14 cellular contexts compared by ENCODE assay signal in the genomic region with DNA sequence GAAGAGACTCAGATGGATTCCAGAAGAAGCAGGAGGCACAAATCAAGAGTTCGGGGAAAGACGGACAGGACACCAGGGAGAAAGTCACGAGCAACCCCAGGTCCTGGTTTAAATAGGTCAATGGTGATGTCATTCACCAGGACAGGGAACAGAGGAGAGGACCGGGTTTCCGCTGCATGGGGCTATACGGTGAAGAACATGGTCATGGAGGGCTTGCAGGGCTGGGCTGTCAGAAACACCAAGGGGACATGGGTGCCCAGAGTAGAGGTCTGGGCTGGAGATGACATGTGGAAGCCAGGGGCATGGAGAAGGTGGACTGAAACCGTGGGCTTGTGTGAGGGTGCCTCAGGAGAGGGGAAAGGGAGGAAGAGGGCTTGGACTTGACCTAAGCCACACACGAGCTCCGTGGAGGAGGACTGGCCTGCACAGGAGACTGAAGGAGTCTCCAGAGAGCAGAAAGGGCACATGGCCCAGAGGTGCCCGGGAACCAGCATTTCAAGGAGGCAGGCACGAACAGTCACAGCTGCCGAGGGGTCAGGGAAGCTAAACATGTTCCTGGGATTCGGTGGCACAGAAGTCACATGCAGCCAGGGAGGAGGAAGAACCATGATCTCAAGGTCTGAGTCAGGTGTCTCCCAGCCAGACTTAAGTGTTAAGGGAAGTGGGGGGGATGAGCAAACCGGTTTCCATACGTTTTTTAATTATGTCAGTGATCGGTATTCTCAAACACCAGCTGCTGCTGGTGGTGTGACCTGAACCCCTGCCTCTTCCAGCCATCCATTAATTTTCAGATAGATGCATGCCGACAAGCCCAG. TPM values are rescaled to one million over a fixed set of nuclear protein-coding genes. Genes with fewer than 3 reads are reported as not detected.
DNase-seq lines count a peak whose midpoint lies in the region; ATAC-seq and TF ChIP-seq lines count a peak whose summit lies in the region.
"Had no signal": no experiment of that assay in that cellular context is flagged by ENCODE, and none has a peak within 500 bp of the region (broad histone marks: within the 10 kb centered on the region; RNA-seq: fewer than 3 reads in every experiment).

No MANE protein-coding gene starts in this region.

- CTCF ChIA-PET in mammary epithelial cell (lab: Charles Lee; ENCODE audit: low non-redundant PET): no interaction called here

- H3K9me3 ChIP-seq in mammary epithelial cell (replicated peaks; ENCODE audit: insufficient read depth, low read length) (no peaks in the 10 kb centered on the region), suprapubic skin (no peaks in the 10 kb centered on the region)
- H3K9me3 ChIP-seq: mucosa of descending colon had no signal

- no peak for TF ChIP-seq POLR2A in suprapubic skin (IDR thresholded peaks at IDR 0.05)

- DNase-seq in activated T-cell treated with anti-CD3 and anti-CD28 coated beads, Interleukin-2, amount 50 U/mL, for 24 hours: no peak
- no peak for DNase-seq in activated T-cell treated with anti-CD3 and anti-CD28 coated beads, Interleukin-2, amount 50 U/mL, for 48 hours
- peak; percentile 6 for DNase-seq in mammary epithelial cell
- no peak for DNase-seq in left colon
- no peak for DNase-seq in suprapubic skin (ENCODE audit: low spot score in 2 of 2)
- DNase-seq in HT-29 (ENCODE audit: low spot score): no peak
- DNase-seq in occipital lobe (lab: John Stamatoyannopoulos, UW): no peak
- DNase-seq: activated CD4-positive, alpha-beta T cell treated with anti-CD3 and anti-CD28 coated beads, Interleukin-2, amount 10 ng/mL, durations not matched to agents 24 days and 14 days; activated naive CD4-positive, alpha-beta T cell treated with Interleukin-2 at 50 U/mL for 16 hours; H9; mucosa of descending colon; NCI-H2081 had no signal

- no peak overlapping the region for H2AFZ ChIP-seq in mammary epithelial cell (ENCODE audit: low read depth, low read length)
- H2AFZ ChIP-seq: hepatocyte had no signal

- no peak overlapping the region for H3K27ac ChIP-seq in mammary epithelial cell (ENCODE audit: insufficient read depth, low read depth, low read length)
- H3K27ac ChIP-seq in suprapubic skin: peak overlapping the region; percentile 7
- H3K27ac ChIP-seq: hepatocyte had no signal

- no peak overlapping the region for H3K4me3 Mint-ChIP-seq in activated T-cell treated with anti-CD3 and anti-CD28 coated beads, Interleukin-2, amount 50 U/mL, for 24 hours
- H3K4me3 Mint-ChIP-seq: activated CD4-positive, alpha-beta T cell treated with anti-CD3 and anti-CD28 coated beads, Interleukin-2, amount 10 ng/mL, durations not matched to agents 24 days and 14 days; H9 had no signal

- H4K20me1 ChIP-seq in mammary epithelial cell (ENCODE audit: insufficient read depth, low read length): no peaks in the 10 kb centered on the region

- peaks cover 4% of the 10 kb centered on the region for H3K27me3 Mint-ChIP-seq in activated T-cell treated with anti-CD3 and anti-CD28 coated beads, Interleukin-2, amount 50 U/mL, for 24 hours

- ATAC-seq in left colon: peak; percentile 7
- no peak for ATAC-seq in HG03354 (IDR thresholded peaks at IDR 0.05; ENCODE audit: poor library complexity, severe bottlenecking, unreplicated experiment)
- ATAC-seq: mucosa of descending colon had no signal

- peak overlapping the region; percentile 9 for H3K27ac Mint-ChIP-seq in activated T-cell treated with anti-CD3 and anti-CD28 coated beads, Interleukin-2, amount 50 U/mL, for 24 hours
- H3K27ac Mint-ChIP-seq: activated CD4-positive, alpha-beta T cell treated with anti-CD3 and anti-CD28 coated beads, Interleukin-2, amount 10 ng/mL, durations not matched to agents 24 days and 14 days had no signal

- TF ChIP-seq CTCF in mammary epithelial cell (conservative IDR thresholded peaks at IDR 0.05 in 1 of 2, IDR thresholded peaks at IDR 0.05 in 1 of 2; ENCODE audit: extremely low read depth in 1 of 2, insufficient read depth in 1 of 2, low read depth in 1 of 2, low read length in 2 of 2) (no peak), suprapubic skin (IDR thresholded peaks at IDR 0.05) (no peak)

- dilution Hi-C loops in mammary epithelial cell (cut with HindIII; ENCODE audit: low sequenced_read_pairs): no loop called here

- H3K4me3 ChIP-seq in mammary epithelial cell (replicated peaks in 1 of 3; ENCODE audit: insufficient read depth in 1 of 3, low read depth in 2 of 3, low read length in 3 of 3) (no peak overlapping the region), suprapubic skin (no peak overlapping the region)
- H3K4me3 ChIP-seq: hepatocyte, mucosa of descending colon had no signal

- H3K4me1 ChIP-seq in mammary epithelial cell (ENCODE audit: insufficient read depth, low read length) (peaks cover 3% of the 10 kb centered on the region), suprapubic skin (peaks cover 13% of the 10 kb centered on the region)

- H3K36me3 ChIP-seq in mammary epithelial cell (ENCODE audit: insufficient read depth, low read length) (no peaks in the 10 kb centered on the region), suprapubic skin (peaks cover 19% of the 10 kb centered on the region)

- H3K27me3 ChIP-seq in mammary epithelial cell (ENCODE audit: insufficient read depth, low read length) (no peaks in the 10 kb centered on the region), suprapubic skin (no peaks in the 10 kb centered on the region)
- H3K27me3 ChIP-seq: hepatocyte had no signal

- H3K36me3 Mint-ChIP-seq in activated T-cell treated with anti-CD3 and anti-CD28 coated beads, Interleukin-2, amount 50 U/mL, for 24 hours (ENCODE audit: low read depth): peaks cover 15% of the 10 kb centered on the region

- no peak overlapping the region for H3K9ac ChIP-seq in mammary epithelial cell (ENCODE audit: insufficient read depth, low read length)

- BruUV-seq in mammary epithelial cell (replicated peaks; lab: Mats Ljungman, UMichigan): no TSS peak

- intact Hi-C loops in mammary epithelial cell (cut with micrococcal nuclease) (no loop called here), left colon (cut with DNase I, micrococcal nuclease) (loop anchor here in 1 of 2 donors (10.0 kb wide), 1 partner anchor 89 kb away; no protein-coding TSS in a partner anchor)

- WGBS in mammary epithelial cell (ENCODE audit: low coverage, missing lambda C conversion rate): 74% methylated on average over 14 of the region's 17 CpGs
- whole genome bisulfite sequencing in suprapubic skin: 54% methylated on average over 17 of the region's 17 CpGs

- H3K4me2 ChIP-seq in mammary epithelial cell (ENCODE audit: insufficient read depth, low read depth, low read length): no peak overlapping the region
- H3K4me2 ChIP-seq: hepatocyte had no signal

- in situ Hi-C loops in mammary epithelial cell (cut with MboI; ENCODE audit: low sequenced_read_pairs in 2 of 2): loop anchor here (10.0 to 25.0 kb wide), 2 partner anchors 191 to 758 kb away; no protein-coding TSS in a partner anchor

- TF ChIP-seq EP300 in suprapubic skin (IDR thresholded peaks at IDR 0.05): no peak

- peaks cover 14% of the 10 kb centered on the region for H3K4me1 Mint-ChIP-seq in activated T-cell treated with anti-CD3 and anti-CD28 coated beads, Interleukin-2, amount 50 U/mL, for 24 hours (ENCODE audit: low read depth)

- no peaks in the 10 kb centered on the region for H3K9me3 Mint-ChIP-seq in activated T-cell treated with anti-CD3 and anti-CD28 coated beads, Interleukin-2, amount 50 U/mL, for 24 hours
- H3K9me3 Mint-ChIP-seq: activated CD4-positive, alpha-beta T cell treated with anti-CD3 and anti-CD28 coated beads, Interleukin-2, amount 10 ng/mL, durations not matched to agents 24 days and 14 days; H9 had no signal

- no peaks in the 10 kb centered on the region for H3K79me2 ChIP-seq in mammary epithelial cell (ENCODE audit: insufficient read depth, low read length)
- H3K79me2 ChIP-seq: hepatocyte had no signal

RNA-seq across cellular contexts. Expression of gene RPL32, which starts 54.2 kb away (rescaled TPM):
- total RNA-seq in mammary epithelial cell: 1,000 to 10,000 TPM in 1 of 2 donors, 100 to 1,000 TPM in 1; 686 to 1,631 TPM
- 2,092 TPM for polyA plus RNA-seq in mammary epithelial cell
- polyA minus RNA-seq in mammary epithelial cell: 770 TPM
- 1,000 to 10,000 TPM; 1,145 to 1,173 TPM for total RNA-seq in left colon
- 1,000 to 10,000 TPM; 1,159 to 2,367 (median 1,696) TPM for total RNA-seq in suprapubic skin
- 1,047 and 1,077 TPM in 2 replicates for total RNA-seq in HT-29 (2014; rRNA removed; shearing (Covaris generic))
- 2,076 TPM for total RNA-seq in occipital lobe
